In the genomic region with DNA sequence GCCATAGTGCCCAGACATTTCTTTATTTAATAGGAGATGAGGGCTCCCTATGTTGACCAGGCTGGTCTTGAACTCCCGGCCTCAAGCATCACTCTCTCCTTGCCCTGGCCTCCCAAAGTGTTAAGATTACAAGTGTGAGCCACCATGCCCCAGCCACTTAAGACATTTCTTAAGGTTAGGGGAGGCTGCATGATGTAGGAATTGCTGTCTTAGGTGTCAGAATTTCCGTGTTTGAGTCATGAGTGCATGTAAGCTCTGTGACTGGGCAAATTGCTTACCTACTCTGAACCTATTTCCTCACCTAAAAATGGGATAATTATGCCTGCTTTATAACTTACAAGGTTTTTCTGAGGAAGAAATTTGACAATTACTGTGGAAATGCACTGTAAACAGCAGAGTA, we compare ENCODE assay signal across 32 cellular contexts. TPM values are rescaled to one million over a fixed set of nuclear protein-coding genes. Genes with fewer than 3 reads are reported as not detected.
A peak's percentile ranks its signal among the peaks of the same experiment; 100 is the strongest.
DNase-seq lines count a peak whose midpoint lies in the region; ATAC-seq and TF ChIP-seq lines count a peak whose summit lies in the region.
"Had no signal": no experiment of that assay in that cellular context is flagged by ENCODE, and none has a peak within 500 bp of the region (broad histone marks: within the 10 kb centered on the region; RNA-seq: fewer than 3 reads in every experiment).

No MANE protein-coding gene starts in this region.

- no peaks in the 10 kb centered on the region for H3K9me3 ChIP-seq in sigmoid colon
- H3K9me3 ChIP-seq: heart left ventricle, prostate gland, SJSA1, testis had no signal

- no peaks in the 10 kb centered on the region for H3K36me3 ChIP-seq in sigmoid colon
- H3K36me3 ChIP-seq: heart left ventricle, prostate gland, SJSA1 had no signal

- no peak overlapping the region for H3K27ac ChIP-seq in sigmoid colon
- H3K27ac ChIP-seq: coronary artery, heart left ventricle, prostate gland, SJSA1, testis, VCaP had no signal

- H3K4me1 ChIP-seq in sigmoid colon, result no peaks in the 10 kb centered on the region
- H3K4me1 ChIP-seq: prostate gland, SJSA1 had no signal

- POLR2A ChIA-PET in activated CD8-positive, alpha-beta T cell treated with anti-CD3 and anti-CD28 coated beads for 36 hours (lab: Charles Lee), result no interaction called here

- intact Hi-C loops in activated CD8-positive, alpha-beta T cell treated with anti-CD3 and anti-CD28 coated beads for 36 hours (cut with micrococcal nuclease), result no loop called here
- intact Hi-C loops in sigmoid colon (cut with DNase I), result no loop called here

- no peak for DNase-seq in activated naive CD4-positive, alpha-beta T cell treated with anti-CD3 and anti-CD28 coated beads, Interleukin-2, amount 50 U/mL, for 72 hours (ENCODE audit: low spot score in 2 of 2)
- DNase-seq in activated naive CD4-positive, alpha-beta T cell (lab: John Stamatoyannopoulos, UW), result no peak
- DNase-seq in activated CD8-positive, alpha-beta T cell treated with anti-CD3 and anti-CD28 coated beads for 36 hours, result peak; percentile 18
- DNase-seq in stimulated activated effector memory CD8-positive, alpha-beta T cell treated with anti-CD3 and anti-CD28 coated beads, Interleukin-12 subunit alpha, Interleukin-12 subunit beta, amount 100 ng/mL, for 72 hours (ENCODE audit: low spot score in 2 of 2), result peak in 1 of 2 donors; percentile 41
- DNase-seq in sigmoid colon, result no peak
- DNase-seq in pons (ENCODE audit: low spot score), result no peak
- DNase-seq: activated CD4-positive, alpha-beta T cell treated with anti-CD3 and anti-CD28 coated beads for 4 hours; caudate nucleus; CD4-positive, alpha-beta T cell; DMS79 treated with DMSO at 0.1 percent for 48 hours; effector memory CD4-positive, alpha-beta T cell; foreskin melanocyte; GF-D8; heart left ventricle; Karpas-422; midbrain; naive thymus-derived CD4-positive, alpha-beta T cell; NCI-H1048; NCI-H187; NCI-H2171; NCI-H510A; RPMI8226; stimulated activated naive CD4-positive, alpha-beta T cell treated with Interleukin-2 at 50 U/mL for 16 hours; T1000; testis had no signal

- no peak for TF ChIP-seq CTCF in activated CD8-positive, alpha-beta T cell treated with anti-CD3 and anti-CD28 coated beads for 36 hours (IDR thresholded peaks at IDR 0.05)
- TF ChIP-seq CTCF in sigmoid colon (IDR thresholded peaks at IDR 0.05), result no peak

- no peaks in the 10 kb centered on the region for H3K27me3 ChIP-seq in sigmoid colon
- H3K27me3 ChIP-seq: testis had no signal

- peak; percentile 49 to 69 for ATAC-seq in activated naive CD4-positive, alpha-beta T cell treated with anti-CD3 and anti-CD28 coated beads, Interleukin-2, amount 50 U/mL, for 72 hours
- ATAC-seq in activated CD8-positive, alpha-beta T cell treated with anti-CD3 and anti-CD28 coated beads for 36 hours, result peak; percentile 56
- peak; percentile 63 for ATAC-seq in esophagus mucosa
- peak; percentile 83 for ATAC-seq in stimulated activated effector memory CD8-positive, alpha-beta T cell treated with anti-CD3 and anti-CD28 coated beads, Interleukin-12 subunit alpha, Interleukin-12 subunit beta, amount 100 ng/mL, for 72 hours
- ATAC-seq: HCT116; heart left ventricle; naive thymus-derived CD4-positive, alpha-beta T cell had no signal

- H3K27ac Mint-ChIP-seq in activated naive CD4-positive, alpha-beta T cell treated with anti-CD3 and anti-CD28 coated beads, Interleukin-2, amount 50 U/mL, for 72 hours, result no peak overlapping the region
- no peak overlapping the region for H3K27ac Mint-ChIP-seq in activated CD8-positive, alpha-beta T cell treated with anti-CD3 and anti-CD28 coated beads for 36 hours
- H3K27ac Mint-ChIP-seq in stimulated activated effector memory CD8-positive, alpha-beta T cell treated with anti-CD3 and anti-CD28 coated beads, Interleukin-12 subunit alpha, Interleukin-12 subunit beta, amount 100 ng/mL, for 72 hours, result peak overlapping the region; percentile 48
- H3K27ac Mint-ChIP-seq: activated naive CD4-positive, alpha-beta T cell treated with anti-CD3 and anti-CD28 coated beads, Interleukin-2, amount 50 U/mL, for 24 hours; CD4-positive, alpha-beta T cell; naive thymus-derived CD4-positive, alpha-beta T cell had no signal

- CTCF ChIA-PET in activated CD8-positive, alpha-beta T cell treated with anti-CD3 and anti-CD28 coated beads for 36 hours (lab: Charles Lee), result interaction anchor here (0.8 kb wide), 1 partner anchor 9 kb away, joined by 3 read pairs; no protein-coding TSS in a partner anchor

- peaks cover 0 to 5% of the 10 kb centered on the region in 2 donors for H3K9me3 Mint-ChIP-seq in activated naive CD4-positive, alpha-beta T cell treated with anti-CD3 and anti-CD28 coated beads, Interleukin-2, amount 50 U/mL, for 72 hours
- H3K9me3 Mint-ChIP-seq in activated CD8-positive, alpha-beta T cell treated with anti-CD3 and anti-CD28 coated beads for 36 hours, result no peaks in the 10 kb centered on the region
- H3K9me3 Mint-ChIP-seq in stimulated activated effector memory CD8-positive, alpha-beta T cell treated with anti-CD3 and anti-CD28 coated beads, Interleukin-12 subunit alpha, Interleukin-12 subunit beta, amount 100 ng/mL, for 72 hours, result no peaks in the 10 kb centered on the region
- H3K9me3 Mint-ChIP-seq: activated naive CD4-positive, alpha-beta T cell treated with anti-CD3 and anti-CD28 coated beads, Interleukin-2, amount 50 U/mL, for 24 hours; CD4-positive, alpha-beta T cell; naive thymus-derived CD4-positive, alpha-beta T cell had no signal

- peaks cover 10% of the 10 kb centered on the region for H3K4me1 Mint-ChIP-seq in activated CD8-positive, alpha-beta T cell treated with anti-CD3 and anti-CD28 coated beads for 36 hours (ENCODE audit: low read depth)
- peaks cover 7% of the 10 kb centered on the region for H3K4me1 Mint-ChIP-seq in stimulated activated effector memory CD8-positive, alpha-beta T cell treated with anti-CD3 and anti-CD28 coated beads, Interleukin-12 subunit alpha, Interleukin-12 subunit beta, amount 100 ng/mL, for 72 hours

- 92 to 95% methylated on average over 2 of the region's 2 CpGs for WGBS in sigmoid colon, 2 donors

- H3K4me3 ChIP-seq in sigmoid colon, result no peak overlapping the region
- H3K4me3 ChIP-seq: coronary artery, heart left ventricle, prostate gland, SJSA1, testis had no signal

- peaks cover 16% of the 10 kb centered on the region for H3K27me3 Mint-ChIP-seq in activated CD8-positive, alpha-beta T cell treated with anti-CD3 and anti-CD28 coated beads for 36 hours
- H3K27me3 Mint-ChIP-seq: activated naive CD4-positive, alpha-beta T cell treated with anti-CD3 and anti-CD28 coated beads, Interleukin-2, amount 50 U/mL, for 24 hours had no signal

- no peak for TF ChIP-seq POLR2A in sigmoid colon (IDR thresholded peaks at IDR 0.05)

- H3K36me3 Mint-ChIP-seq in activated naive CD4-positive, alpha-beta T cell treated with anti-CD3 and anti-CD28 coated beads, Interleukin-2, amount 50 U/mL, for 72 hours, result no peaks in the 10 kb centered on the region
- no peaks in the 10 kb centered on the region for H3K36me3 Mint-ChIP-seq in activated CD8-positive, alpha-beta T cell treated with anti-CD3 and anti-CD28 coated beads for 36 hours (ENCODE audit: low read depth)
- H3K36me3 Mint-ChIP-seq in stimulated activated effector memory CD8-positive, alpha-beta T cell treated with anti-CD3 and anti-CD28 coated beads, Interleukin-12 subunit alpha, Interleukin-12 subunit beta, amount 100 ng/mL, for 72 hours, result no peaks in the 10 kb centered on the region
- H3K36me3 Mint-ChIP-seq: activated naive CD4-positive, alpha-beta T cell treated with anti-CD3 and anti-CD28 coated beads, Interleukin-2, amount 50 U/mL, for 24 hours; naive thymus-derived CD4-positive, alpha-beta T cell had no signal

- no peak overlapping the region for H3K4me3 Mint-ChIP-seq in activated CD8-positive, alpha-beta T cell treated with anti-CD3 and anti-CD28 coated beads for 36 hours
- H3K4me3 Mint-ChIP-seq in stimulated activated effector memory CD8-positive, alpha-beta T cell treated with anti-CD3 and anti-CD28 coated beads, Interleukin-12 subunit alpha, Interleukin-12 subunit beta, amount 100 ng/mL, for 72 hours, result no peak overlapping the region
- H3K4me3 Mint-ChIP-seq: activated naive CD4-positive, alpha-beta T cell treated with anti-CD3 and anti-CD28 coated beads, Interleukin-2, amount 50 U/mL, for 24 hours; CD4-positive, alpha-beta T cell; naive thymus-derived CD4-positive, alpha-beta T cell had no signal

- TF ChIP-seq EP300 in sigmoid colon (IDR thresholded peaks at IDR 0.05), result no peak

RNA-seq across cellular contexts. Expression of gene SIAH2, which starts 34.2 kb away (rescaled TPM):
- total RNA-seq in activated naive CD4-positive, alpha-beta T cell treated with anti-CD3 and anti-CD28 coated beads, Interleukin-2, amount 50 U/mL, for 72 hours, result 10 to 100 TPM; 68.3 to 74.7 TPM
- 10 to 100 TPM; 90.3 to 91.1 TPM for total RNA-seq in activated CD8-positive, alpha-beta T cell treated with anti-CD3 and anti-CD28 coated beads for 36 hours
- total RNA-seq in esophagus mucosa (44.8 TPM), sigmoid colon (10 to 100 TPM; 21.2 to 35.0 (median 24.5) TPM)
- 10 to 100 TPM; 12.0 to 19.1 (median 15.0) TPM for polyA plus RNA-seq in sigmoid colon
